10 cellular contexts compared by ENCODE assay signal in genomic region chr2:241739651-241740050, GRCh38. TPM values are rescaled to one million over a fixed set of nuclear protein-coding genes. Genes with fewer than 3 reads are reported as not detected.
A peak's percentile ranks its signal among the peaks of the same experiment; 100 is the strongest.
DNase-seq lines count a peak whose midpoint lies in the region; ATAC-seq and TF ChIP-seq lines count a peak whose summit lies in the region.
"Had no signal": no experiment of that assay in that cellular context is flagged by ENCODE, and none has a peak within 500 bp of the region (broad histone marks: within the 10 kb centered on the region; RNA-seq: fewer than 3 reads in every experiment).

No MANE protein-coding gene starts in this region.

- H4K91ac ChIP-seq in neuronal stem cell (ENCODE audit: low read depth, low read length, poor library complexity), result no peak overlapping the region

- no peak overlapping the region for H3K23ac ChIP-seq in neuronal stem cell (ENCODE audit: low read depth, low read length, poor library complexity)

- no CpG with 5 or more reads among the region's 12 CpGs for WGBS in neuronal stem cell (ENCODE audit: extremely low coverage in 2 of 2, insufficient read length in 2 of 2, insufficient replicate concordance in 1 of 2), 2 donors

- no peak for ATAC-seq in HG02571 (IDR thresholded peaks at IDR 0.05; ENCODE audit: unreplicated experiment)

- no peak overlapping the region for H2BK12ac ChIP-seq in neuronal stem cell (ENCODE audit: low read length)

- H3K36me3 ChIP-seq in BLaER1 treated with 17β-estradiol and CSF1 and Interleukin-3, amounts not matched to agents 10 nM and 100 nM, result peaks cover 2 to 32% (median 9%) of the 10 kb centered on the region in 11 experiments; a peak in 13 of 22 replicates
- peaks cover 10 to 22% of the 10 kb centered on the region in 2 donors for H3K36me3 ChIP-seq in neuronal stem cell (replicated peaks in 1 of 2; ENCODE audit: control insufficient read depth in 2 of 2, insufficient read depth in 2 of 2, low read length in 2 of 2)

- peaks cover 0 to 59% (median 8%) of the 10 kb centered on the region in 11 experiments; a peak in 9 of 22 replicates for H4K20me1 ChIP-seq in BLaER1 treated with 17β-estradiol and CSF1 and Interleukin-3, amounts not matched to agents 10 nM and 100 nM

- peak overlapping the region; percentile 82 to 99 (median 96) for H3K4me2 ChIP-seq in BLaER1 treated with 17β-estradiol and CSF1 and Interleukin-3, amounts not matched to agents 10 nM and 100 nM
- H3K4me2 ChIP-seq in neuronal stem cell (ENCODE audit: insufficient read depth, low read length, poor library complexity, severe bottlenecking), result no peak overlapping the region

- H2BK15ac ChIP-seq in neuronal stem cell (ENCODE audit: low read length), result no peak overlapping the region

- no peak overlapping the region for H2AK5ac ChIP-seq in neuronal stem cell (ENCODE audit: low read depth, low read length)

- CTCF ChIA-PET in activated naive CD4-positive, alpha-beta T cell treated with anti-CD3 and anti-CD28 coated beads, Interleukin-2, amount 10 ng/mL, durations not matched to agents 7 days and 5 days (lab: Charles Lee), result interaction anchor here (1.1 to 1.7 kb wide), 2 partner anchors 136 to 139 kb away, joined by 4 read pairs; no protein-coding TSS in a partner anchor

- peaks cover 46% of the 10 kb centered on the region for H3K4me1 Mint-ChIP-seq in activated naive CD4-positive, alpha-beta T cell treated with anti-CD3 and anti-CD28 coated beads, Interleukin-2, amount 10 ng/mL, durations not matched to agents 7 days and 5 days
- peaks cover 7% of the 10 kb centered on the region for H3K4me1 Mint-ChIP-seq in mesothelial cell of epicardium

- H3K9me3 ChIP-seq in BLaER1 treated with 17β-estradiol and CSF1 and Interleukin-3, amounts not matched to agents 10 nM and 100 nM (replicated peaks in 1 of 11), result no peaks in the 10 kb centered on the region
- H3K9me3 ChIP-seq in neuronal stem cell (replicated peaks in 1 of 2; ENCODE audit: control insufficient read depth in 2 of 2, insufficient read depth in 1 of 2, low read depth in 1 of 2, low read length in 2 of 2), result peaks cover 0 to 3% of the 10 kb centered on the region in 2 donors

- H3K4ac ChIP-seq in neuronal stem cell (ENCODE audit: low read length), result no peak overlapping the region

- H3K18ac ChIP-seq in neuronal stem cell (ENCODE audit: low read length), result no peak overlapping the region

- peak overlapping the region in 10 of 11 experiments; percentile 64 to 85 (median 78); a peak in 18 of 22 replicates for H3K27ac ChIP-seq in BLaER1 treated with 17β-estradiol and CSF1 and Interleukin-3, amounts not matched to agents 10 nM and 100 nM
- no peak overlapping the region for H3K27ac ChIP-seq in neuronal stem cell (replicated peaks; ENCODE audit: low read length)

- H2BK120ac ChIP-seq in neuronal stem cell (ENCODE audit: low read depth, low read length), result no peak overlapping the region

- peaks cover 17% of the 10 kb centered on the region for H3K79me1 ChIP-seq in neuronal stem cell (ENCODE audit: low read depth, low read length)

- no peak overlapping the region for H2AFZ ChIP-seq in neuronal stem cell (ENCODE audit: low read length)

- peak overlapping the region; percentile 24 for H3K27ac Mint-ChIP-seq in activated naive CD4-positive, alpha-beta T cell treated with anti-CD3 and anti-CD28 coated beads, Interleukin-2, amount 10 ng/mL, durations not matched to agents 7 days and 5 days
- H3K27ac Mint-ChIP-seq in mesothelial cell of epicardium, result no peak overlapping the region

- no peak overlapping the region for H4K8ac ChIP-seq in neuronal stem cell (ENCODE audit: low read depth, low read length)

- H3K27me3 ChIP-seq in BLaER1 treated with 17β-estradiol and CSF1 and Interleukin-3, amounts not matched to agents 10 nM and 100 nM, result no peaks in the 10 kb centered on the region
- H3K27me3 ChIP-seq in neuronal stem cell (ENCODE audit: control insufficient read depth in 3 of 3, insufficient read depth in 3 of 3, low read depth in 1 of 3, low read length in 3 of 3), result no peaks in the 10 kb centered on the region

- peak overlapping the region in 9 of 11 experiments; percentile 5 to 66 (median 52); a peak in 12 of 22 replicates for H3K9ac ChIP-seq in BLaER1 treated with 17β-estradiol and CSF1 and Interleukin-3, amounts not matched to agents 10 nM and 100 nM
- H3K9ac ChIP-seq in neuronal stem cell (ENCODE audit: low read depth, low read length, poor library complexity), result no peak overlapping the region

- no peaks in the 10 kb centered on the region for H3K9me3 Mint-ChIP-seq in activated naive CD4-positive, alpha-beta T cell treated with anti-CD3 and anti-CD28 coated beads, Interleukin-2, amount 10 ng/mL, durations not matched to agents 7 days and 5 days
- no peaks in the 10 kb centered on the region for H3K9me3 Mint-ChIP-seq in mesothelial cell of epicardium

- H3K14ac ChIP-seq in neuronal stem cell (ENCODE audit: low read length), result no peak overlapping the region

- no peak for TF ChIP-seq CTCF in mesothelial cell of epicardium (IDR thresholded peaks at IDR 0.05; ENCODE audit: unreplicated experiment)

- H2BK5ac ChIP-seq in neuronal stem cell (ENCODE audit: low read length), result peak overlapping the region; percentile 24

- H3K4me3 Mint-ChIP-seq in activated naive CD4-positive, alpha-beta T cell treated with anti-CD3 and anti-CD28 coated beads, Interleukin-2, amount 10 ng/mL, durations not matched to agents 7 days and 5 days, result no peak overlapping the region
- H3K4me3 Mint-ChIP-seq in mesothelial cell of epicardium, result no peak overlapping the region

- peaks cover 7% of the 10 kb centered on the region for H3K36me3 Mint-ChIP-seq in activated naive CD4-positive, alpha-beta T cell treated with anti-CD3 and anti-CD28 coated beads, Interleukin-2, amount 10 ng/mL, durations not matched to agents 7 days and 5 days
- H3K36me3 Mint-ChIP-seq in mesothelial cell of epicardium, result peaks cover 7% of the 10 kb centered on the region

- H3K4me1 ChIP-seq in BLaER1 treated with 17β-estradiol and CSF1 and Interleukin-3, amounts not matched to agents 10 nM and 100 nM, result peaks cover 89 to 96% (median 93%) of the 10 kb centered on the region in 10 experiments
- no peaks in the 10 kb centered on the region for H3K4me1 ChIP-seq in neuronal stem cell (ENCODE audit: control insufficient read depth in 2 of 2, insufficient read depth in 1 of 2, low read depth in 1 of 2, low read length in 2 of 2)

- no peaks in the 10 kb centered on the region for H3K27me3 Mint-ChIP-seq in activated naive CD4-positive, alpha-beta T cell treated with anti-CD3 and anti-CD28 coated beads, Interleukin-2, amount 10 ng/mL, durations not matched to agents 7 days and 5 days
- H3K27me3 Mint-ChIP-seq in mesothelial cell of epicardium (ENCODE audit: low read depth), result no peaks in the 10 kb centered on the region

- DNase-seq in RKO (ENCODE audit: low spot score) (peak; percentile 23), neuronal stem cell (ENCODE audit: low spot score) (no peak), NOMO-1 treated with DMSO at 0.1 percent for 48 hours (lab: John Stamatoyannopoulos, UW; ENCODE audit: unreplicated experiment) (no peak), DMS79 (lab: John Stamatoyannopoulos, UW) (no peak), mesothelial cell of epicardium (ENCODE audit: low spot score in 2 of 2, unreplicated experiment in 2 of 2) (no peak)
- DNase-seq in activated naive CD4-positive, alpha-beta T cell treated with anti-CD3 and anti-CD28 coated beads, Interleukin-2, amount 10 ng/mL, durations not matched to agents 7 days and 5 days, result no peak
- DNase-seq: midbrain had no signal

- peak overlapping the region in 1 of 10 experiments; percentile 8; a peak in 2 of 20 replicates for H3K4me3 ChIP-seq in BLaER1 treated with 17β-estradiol and CSF1 and Interleukin-3, amounts not matched to agents 10 nM and 100 nM
- H3K4me3 ChIP-seq in neuronal stem cell (ENCODE audit: low read length in 2 of 2), result no peak overlapping the region

RNA-seq across cellular contexts. Expression of gene D2HGDH, which starts 5.2 kb away (rescaled TPM):
- polyA plus RNA-seq in neuronal stem cell (2013, experiment 1 of 2), result 5.2 TPM
- 5.3 TPM for polyA plus RNA-seq in neuronal stem cell (2013, experiment 2 of 2)
- 55.5 to 60.3 TPM (median 56.6 TPM) in 3 replicates for total RNA-seq in mesothelial cell of epicardium

RNA-seq across cellular contexts. Expression of gene GAL3ST2, which starts 37.0 kb away (rescaled TPM):
- 0.45 TPM for polyA plus RNA-seq in neuronal stem cell (2013, experiment 1 of 2)
- polyA plus RNA-seq in neuronal stem cell (2013, experiment 2 of 2), result 0.47 TPM
- 0.86 to 1.1 TPM (median 1.1 TPM) in 3 replicates for total RNA-seq in mesothelial cell of epicardium
- polyA plus RNA-seq: BJ had no signal

RNA-seq across cellular contexts. Expression of gene ING5, which starts 37.8 kb away (rescaled TPM):
- 25.2 TPM for polyA plus RNA-seq in neuronal stem cell (2013, experiment 1 of 2)
- polyA plus RNA-seq in neuronal stem cell (2013, experiment 2 of 2), result 27.0 TPM
- 50.8 to 56.9 TPM (median 51.8 TPM) in 3 replicates for total RNA-seq in mesothelial cell of epicardium

RNA-seq across cellular contexts. Expression of gene DTYMK, which starts 53.0 kb away (rescaled TPM):
- polyA plus RNA-seq in neuronal stem cell (2013, experiment 1 of 2), result 62.1 TPM
- polyA plus RNA-seq in neuronal stem cell (2013, experiment 2 of 2), result 62.7 TPM
- total RNA-seq in mesothelial cell of epicardium, result 32.1 to 36.5 TPM (median 35.0 TPM) in 3 replicates
